In genomic region chr5:8068078-8068477, GRCh38 we compare ENCODE assay signal across 31 cellular contexts.
"Had no signal": no experiment of that assay in that cellular context is flagged by ENCODE, and none has a peak within 500 bp of the region (broad histone marks: within the 10 kb centered on the region; RNA-seq: fewer than 3 reads in every experiment).

No MANE protein-coding gene starts in this region.

- H3K27ac ChIP-seq: breast epithelium, colonic mucosa, dorsolateral prefrontal cortex, parathyroid adenoma, tibial nerve had no signal

- DNase-seq: activated B cell treated with CpG ODN at 0.5 μM for 24 hours; activated CD4-positive, alpha-beta T cell treated with anti-CD3 and anti-CD28 coated beads for 36 hours; activated CD4-positive, alpha-beta T cell treated with anti-CD3 and anti-CD28 coated beads, Interleukin-2, amount 50 U/mL, for 4 hours; activated CD8-positive, alpha-beta memory T cell treated with anti-CD3 and anti-CD28 coated beads for 24 hours; activated CD8-positive, alpha-beta memory T cell treated with anti-CD3 and anti-CD28 coated beads, Interleukin-2, amount 50 U/mL, for 48 hours; activated effector memory CD4-positive, alpha-beta T cell treated with Interleukin-2 at 50 U/mL for 16 hours; activated naive CD4-positive, alpha-beta T cell treated with anti-CD3 and anti-CD28 coated beads for 36 hours; activated naive CD8-positive, alpha-beta T cell treated with anti-CD3 and anti-CD28 coated beads, Interleukin-2, amount 10 ng/mL, durations not matched to agents 7 days and 5 days; activated T-cell treated with anti-CD3 and anti-CD28 coated beads, Interleukin-2, amount 50 U/mL, for 48 hours; amniotic stem cell; colonic mucosa; dorsolateral prefrontal cortex; effector memory CD8-positive, alpha-beta T cell; head of caudate nucleus; hypothalamus; islet precursor cell; left cardiac atrium; mesendoderm; mucosa of descending colon; nephron progenitor cell; right cardiac atrium; stimulated activated CD4-positive, alpha-beta T cell treated with anti-CD3 and anti-CD28 coated beads, Interleukin-4, amount 100 ng/mL, for 4 hours; substantia nigra; T1000 had no signal

- H3K36me3 ChIP-seq: breast epithelium, colonic mucosa, tibial nerve had no signal

- H3K27me3 ChIP-seq: breast epithelium, colonic mucosa, tibial nerve had no signal

- H3K4me3 ChIP-seq: breast epithelium, colonic mucosa, dorsolateral prefrontal cortex, mucosa of descending colon, tibial nerve had no signal

- H3K9ac ChIP-seq: parathyroid adenoma had no signal

- H3K9me3 ChIP-seq: breast epithelium, colonic mucosa, mucosa of descending colon, tibial nerve had no signal

- FAIRE-seq: endothelial cell of umbilical vein, frontal cortex, urothelium cell line had no signal

- H2AFZ ChIP-seq: parathyroid adenoma had no signal

- H3K4me1 ChIP-seq: breast epithelium, colonic mucosa, parathyroid adenoma had no signal

- H3K79me2 ChIP-seq: parathyroid adenoma had no signal

- ATAC-seq: activated CD4-positive, alpha-beta T cell treated with anti-CD3 and anti-CD28 coated beads for 36 hours; effector memory CD8-positive, alpha-beta T cell; esophagus mucosa; left cardiac atrium; mucosa of descending colon; right cardiac atrium had no signal
